In the genomic region with DNA sequence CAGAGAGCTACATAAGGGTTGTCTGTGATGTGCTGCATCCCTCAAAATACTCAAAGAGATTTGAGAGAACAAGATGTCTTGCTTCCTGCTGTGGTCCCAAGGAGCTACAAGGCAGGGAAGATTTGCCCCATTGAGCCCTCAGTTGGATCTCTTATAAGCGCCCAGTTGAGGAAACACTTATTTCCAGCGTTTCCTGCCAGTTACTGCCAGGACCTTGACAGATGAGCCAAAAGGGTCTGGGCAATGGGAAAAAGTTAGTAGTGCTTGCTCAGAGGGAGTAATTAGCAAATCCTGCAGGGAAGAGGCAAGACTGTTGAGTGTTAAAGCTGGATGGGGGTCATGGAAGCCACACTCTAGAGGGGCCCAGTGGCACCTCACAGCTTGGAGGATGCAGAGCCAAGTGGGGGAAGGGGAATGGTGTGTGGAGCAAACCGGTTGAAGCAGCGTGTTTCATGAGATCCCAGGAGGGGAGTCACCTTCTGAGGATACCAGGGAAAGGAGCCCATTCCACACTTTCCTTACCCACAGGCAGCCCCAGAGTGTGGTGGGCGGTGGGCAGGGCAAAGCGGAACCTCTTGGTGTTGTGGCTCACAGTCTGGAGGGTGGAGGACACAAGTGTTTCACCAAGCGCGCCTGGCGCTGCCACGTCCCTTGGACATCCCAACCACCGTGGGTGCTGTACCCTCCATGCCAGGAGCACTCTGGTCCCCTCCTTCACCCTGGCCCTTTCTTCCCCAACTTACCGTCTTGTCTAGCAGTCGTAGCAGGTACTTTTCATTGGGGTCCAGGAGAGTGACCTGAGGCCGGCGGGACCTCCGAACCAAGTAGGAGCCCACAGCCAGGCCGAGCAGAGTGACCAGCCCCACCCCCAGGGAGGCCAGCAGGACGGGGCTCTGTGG, we compare ENCODE assay signal across 8 cellular contexts. TPM values are rescaled to one million over a fixed set of nuclear protein-coding genes. Genes with fewer than 3 reads are reported as not detected.
DNase-seq lines count a peak whose midpoint lies in the region; ATAC-seq and TF ChIP-seq lines count a peak whose summit lies in the region.

No MANE protein-coding gene starts in this region.

- peaks cover 40% of the 10 kb centered on the region for H3K36me3 Mint-ChIP-seq in CD4-positive, alpha-beta T cell (ENCODE audit: low read depth)

- peaks cover 27% of the 10 kb centered on the region for H3K4me1 Mint-ChIP-seq in CD4-positive, alpha-beta T cell (ENCODE audit: low read depth)

- peak overlapping the region; percentile 80 for H3K27ac ChIP-seq in CD4-positive, alpha-beta T cell (ENCODE audit: low read depth, low read length)
- peak overlapping the region in 57 of 59 donors; percentile 62 to 96 (median 89) for H3K27ac ChIP-seq in dorsolateral prefrontal cortex

- POLR2A ChIA-PET in CD4-positive, alpha-beta T cell (lab: Charles Lee) = interaction anchor here (2.3 to 2.7 kb wide), 4 partner anchors 12 to 78 kb away, joined by 6 to 14 read pairs (median 10); a partner anchor contains a TSS

- H3K9me3 ChIP-seq in CD4-positive, alpha-beta T cell (ENCODE audit: control insufficient read depth, low read length) = no peaks in the 10 kb centered on the region

- H3K27ac Mint-ChIP-seq in CD4-positive, alpha-beta T cell = peak overlapping the region; percentile 90

- no peaks in the 10 kb centered on the region for H3K9me3 Mint-ChIP-seq in CD4-positive, alpha-beta T cell

- H3K27me3 Mint-ChIP-seq in CD4-positive, alpha-beta T cell = no peaks in the 10 kb centered on the region

- no peak for ATAC-seq in CD4-positive, alpha-beta T cell (ENCODE audit: poor library complexity)

- intact Hi-C loops in CD4-positive, alpha-beta T cell (cut with DNase I, micrococcal nuclease) = loop anchor here in 1 of 2 experiments (1.0 to 2.0 kb wide), 3 partner anchors 8 to 155 kb away; a partner anchor contains a TSS
- intact Hi-C loops in dorsolateral prefrontal cortex (cut with DNase I) = loop anchor here (2.0 to 5.0 kb wide), 3 partner anchors 39 to 153 kb away; a partner anchor contains a TSS

- TF ChIP-seq POLR2A in NB4 (IDR thresholded peaks at IDR 0.05; ENCODE audit: extremely low read depth, insufficient read length) = no peak

- H3K4me3 Mint-ChIP-seq in CD4-positive, alpha-beta T cell = peak overlapping the region; percentile 87

- no peak for TF ChIP-seq CTCF in CD4-positive, alpha-beta T cell (IDR thresholded peaks at IDR 0.05)
- TF ChIP-seq CTCF in NB4 (IDR thresholded peaks at IDR 0.05; ENCODE audit: low read depth, low read length) (no peak), dorsolateral prefrontal cortex (IDR thresholded peaks at IDR 0.05 in 54 of 56, conservative IDR thresholded peaks at IDR 0.05 in 2 of 56; ENCODE audit: low read depth in 1 of 56, partially characterized antibody in 56 of 56) (no peak)

- CTCF ChIA-PET in CD4-positive, alpha-beta T cell (lab: Charles Lee) = no interaction called here

- H3K4me3 ChIP-seq in NB4 (ENCODE audit: low read depth, low read length) = peak overlapping the region; percentile 68
- peak overlapping the region; percentile 63 to 97 (median 88) for H3K4me3 ChIP-seq in dorsolateral prefrontal cortex

- DNase-seq in CD4-positive, alpha-beta T cell = peak in 2 of 10 experiments; percentile 3 to 38
- DNase-seq in NB4 (ENCODE audit: low read depth) (no peak), dorsolateral prefrontal cortex (peak in 2 of 10 donors; percentile 19 to 30), myocyte (ENCODE audit: low read depth) (peak; percentile 69), middle frontal gyrus (ENCODE audit: extremely low spot score, low spot score) (no peak), SKM-1 (lab: John Stamatoyannopoulos, UW; ENCODE audit: unreplicated experiment) (no peak), putamen (ENCODE audit: low spot score) (no peak), UCSD-AML1 (lab: John Stamatoyannopoulos, UW; ENCODE audit: unreplicated experiment) (no peak)

- H3K27me3 ChIP-seq in CD4-positive, alpha-beta T cell (ENCODE audit: control insufficient read depth, insufficient read depth, low read length) = no peaks in the 10 kb centered on the region
- H3K27me3 ChIP-seq in dorsolateral prefrontal cortex = no peaks in the 10 kb centered on the region

RNA-seq across cellular contexts. Expression of a gene that starts 0.8 kb away (rescaled TPM):
- total RNA-seq in CD4-positive, alpha-beta T cell = 10 to 100 TPM; 42.1 to 47.4 TPM
- total RNA-seq in dorsolateral prefrontal cortex = 10 to 100 TPM; 32.7 to 66.9 (median 46.4) TPM
- 784 and 884 TPM in 2 replicates for total RNA-seq in myocyte
- polyA plus RNA-seq in myocyte (2012) = 508 TPM

RNA-seq across cellular contexts. Expression of a gene that starts 8.1 kb away (rescaled TPM):
- 10 to 100 TPM; 91.5 to 95.6 TPM for total RNA-seq in CD4-positive, alpha-beta T cell
- total RNA-seq in dorsolateral prefrontal cortex (10 to 100 TPM; 51.2 to 87.2 (median 64.4) TPM), myocyte (166 and 230 TPM in 2 replicates)
- polyA plus RNA-seq in myocyte (2012) = 125 TPM

RNA-seq across cellular contexts. Expression of a gene that starts 39.2 kb away (rescaled TPM):
- total RNA-seq in CD4-positive, alpha-beta T cell = 10 to 100 TPM; 18.5 to 18.6 TPM
- total RNA-seq in dorsolateral prefrontal cortex = 10 to 100 TPM; 22.3 to 47.0 (median 36.2) TPM
- total RNA-seq in myocyte = 42.8 and 51.9 TPM in 2 replicates
- polyA plus RNA-seq in myocyte (2012) = 33.2 TPM

RNA-seq across cellular contexts. Expression of a gene that starts 40.9 kb away (rescaled TPM):
- 100 to 1,000 TPM; 187 to 194 TPM for total RNA-seq in CD4-positive, alpha-beta T cell
- total RNA-seq in dorsolateral prefrontal cortex = 100 to 1,000 TPM in 5 of 120 experiments, 10 to 100 TPM in 115; 37.4 to 106 (median 77.4) TPM
- 90.5 and 108 TPM in 2 replicates for total RNA-seq in myocyte
- polyA plus RNA-seq in myocyte (2012) = 59.0 TPM

Comparison
In these comparisons a context has a peak if more than half of its experiments do, and no peak if none do; other contexts are left out.
1. RNA of a gene that starts 0.8 kb away (total RNA-seq): 784 to 884 TPM in myocyte; 42.1 to 47.4 TPM in CD4-positive, alpha-beta T cell and 32.7 to 66.9 TPM in dorsolateral prefrontal cortex; every median in the first group is over 10 times any median in the second.